ENCODE assay signal across 1 cellular context in genomic region chr17:76370261-76370993, GRCh38.
TF ChIP-seq lines count a peak whose summit lies in the region.

No MANE protein-coding gene starts in this region.

TF ChIP-seq in HepG2, 621 proteins besides CTCF, POLR2A, EP300 and RAD21 (continued from another document):
- no peak for TF ChIP-seq KMT2A (CRISPR knock-in tag; IDR thresholded peaks at IDR 0.05)
- no peak for TF ChIP-seq GFI1 (CRISPR knock-in tag; IDR thresholded peaks at IDR 0.05; ENCODE audit: borderline replicate concordance)
- TF ChIP-seq TRIM24 (CRISPR knock-in tag; IDR thresholded peaks at IDR 0.05): no peak
- TF ChIP-seq SOX5 (CRISPR knock-in tag; IDR thresholded peaks at IDR 0.05; ENCODE audit: borderline replicate concordance): no peak
- TF ChIP-seq YEATS2 (CRISPR knock-in tag; IDR thresholded peaks at IDR 0.05; ENCODE audit: borderline replicate concordance): no peak
- no peak for TF ChIP-seq SRSF9 (IDR thresholded peaks at IDR 0.05; ENCODE audit: borderline replicate concordance, insufficient read depth, low read depth, low read length, poor library complexity, severe bottlenecking)
- peak; percentile 37 for TF ChIP-seq STAG1 (CRISPR knock-in tag; IDR thresholded peaks at IDR 0.05)
- TF ChIP-seq ZNF232 (CRISPR knock-in tag; IDR thresholded peaks at IDR 0.05; ENCODE audit: borderline replicate concordance): peak; percentile 88; the same call in 1 of the 2 replicates
- no peak for TF ChIP-seq ZNF343 (CRISPR knock-in tag; IDR thresholded peaks at IDR 0.05)
- no peak for TF ChIP-seq CSRNP2 (CRISPR knock-in tag; conservative IDR thresholded peaks at IDR 0.05; ENCODE audit: low read depth)
- TF ChIP-seq ZNF678 (CRISPR knock-in tag; IDR thresholded peaks at IDR 0.05): no peak
- TF ChIP-seq ZNF124 (CRISPR knock-in tag; IDR thresholded peaks at IDR 0.05): no peak
- TF ChIP-seq GATAD2A (CRISPR knock-in tag; IDR thresholded peaks at IDR 0.05): peak; percentile 46; the same call in 1 of the 2 replicates
- TF ChIP-seq HOXA3 (CRISPR knock-in tag; IDR thresholded peaks at IDR 0.05): 0 out of 2 replicates have a peak, but pooled peaks have one; percentile 20
- no peak for TF ChIP-seq ZBTB40 (IDR thresholded peaks at IDR 0.05)
- TF ChIP-seq ZBTB40 (CRISPR knock-in tag; IDR thresholded peaks at IDR 0.05): no peak
- TF ChIP-seq RBAK (CRISPR knock-in tag; IDR thresholded peaks at IDR 0.05): no peak
- no peak for TF ChIP-seq ARNT (IDR thresholded peaks at IDR 0.05)
- 0 out of 2 replicates have a peak, but pooled peaks have one; percentile 35 for TF ChIP-seq CEBPG (CRISPR knock-in tag; IDR thresholded peaks at IDR 0.05)
- no peak for TF ChIP-seq KAT2B (IDR thresholded peaks at IDR 0.05; ENCODE audit: borderline replicate concordance, low read depth, low read length)
- TF ChIP-seq, protein P1, sequence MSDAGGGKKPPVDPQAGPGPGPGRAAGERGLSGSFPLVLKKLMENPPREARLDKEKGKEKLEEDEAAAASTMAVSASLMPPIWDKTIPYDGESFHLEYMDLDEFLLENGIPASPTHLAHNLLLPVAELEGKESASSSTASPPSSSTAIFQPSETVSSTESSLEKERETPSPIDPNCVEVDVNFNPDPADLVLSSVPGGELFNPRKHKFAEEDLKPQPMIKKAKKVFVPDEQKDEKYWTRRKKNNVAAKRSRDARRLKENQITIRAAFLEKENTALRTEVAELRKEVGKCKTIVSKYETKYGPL (CRISPR knock-in tag; IDR thresholded peaks at IDR 0.05): no peak
- TF ChIP-seq ZNF740 (CRISPR knock-in tag; IDR thresholded peaks at IDR 0.05): no peak
- peak; percentile 25; the same call in 1 of the 2 replicates for TF ChIP-seq ZBTB38 (CRISPR knock-in tag; IDR thresholded peaks at IDR 0.05)
- TF ChIP-seq MLX (CRISPR knock-in tag; IDR thresholded peaks at IDR 0.05): no peak
- no peak for TF ChIP-seq ARHGAP35 (CRISPR knock-in tag; IDR thresholded peaks at IDR 0.05; ENCODE audit: borderline replicate concordance)
- no peak for TF ChIP-seq ATF5 (CRISPR knock-in tag; IDR thresholded peaks at IDR 0.05; ENCODE audit: low read depth)
- TF ChIP-seq, protein P2, sequence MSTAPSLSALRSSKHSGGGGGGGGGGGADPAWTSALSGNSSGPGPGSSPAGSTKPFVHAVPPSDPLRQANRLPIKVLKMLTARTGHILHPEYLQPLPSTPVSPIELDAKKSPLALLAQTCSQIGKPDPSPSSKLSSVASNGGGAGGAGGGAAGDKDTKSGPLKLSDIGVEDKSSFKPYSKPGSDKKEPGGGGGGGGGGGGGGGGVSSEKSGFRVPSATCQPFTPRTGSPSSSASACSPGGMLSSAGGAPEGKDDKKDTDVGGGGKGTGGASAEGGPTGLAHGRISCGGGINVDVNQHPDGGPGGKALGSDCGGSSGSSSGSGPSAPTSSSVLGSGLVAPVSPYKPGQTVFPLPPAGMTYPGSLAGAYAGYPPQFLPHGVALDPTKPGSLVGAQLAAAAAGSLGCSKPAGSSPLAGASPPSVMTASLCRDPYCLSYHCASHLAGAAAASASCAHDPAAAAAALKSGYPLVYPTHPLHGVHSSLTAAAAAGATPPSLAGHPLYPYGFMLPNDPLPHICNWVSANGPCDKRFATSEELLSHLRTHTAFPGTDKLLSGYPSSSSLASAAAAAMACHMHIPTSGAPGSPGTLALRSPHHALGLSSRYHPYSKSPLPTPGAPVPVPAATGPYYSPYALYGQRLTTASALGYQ (CRISPR knock-in tag; IDR thresholded peaks at IDR 0.05): no peak
- TF ChIP-seq MEIS1 (CRISPR knock-in tag; IDR thresholded peaks at IDR 0.05; ENCODE audit: borderline replicate concordance): no peak
- no peak for TF ChIP-seq ZNF24 (IDR thresholded peaks at IDR 0.05)
- no peak for TF ChIP-seq PHB2 (IDR thresholded peaks at IDR 0.05; ENCODE audit: partially characterized antibody)
- TF ChIP-seq HHEX (CRISPR knock-in tag; IDR thresholded peaks at IDR 0.05): no peak
- TF ChIP-seq PHF5A (CRISPR knock-in tag; IDR thresholded peaks at IDR 0.05; ENCODE audit: low read depth, unreplicated experiment): no peak
- no peak for TF ChIP-seq MTF2 (CRISPR knock-in tag; IDR thresholded peaks at IDR 0.05; ENCODE audit: borderline replicate concordance)
- TF ChIP-seq SMC3 (IDR thresholded peaks at IDR 0.05; ENCODE audit: low read length): 0 out of 2 replicates have a peak, but pooled peaks have one; percentile 28
- no peak for TF ChIP-seq BCL6 (CRISPR knock-in tag; IDR thresholded peaks at IDR 0.05)
- no peak for TF ChIP-seq ZNF720 (CRISPR knock-in tag; IDR thresholded peaks at IDR 0.05)
- TF ChIP-seq NR1H2 (CRISPR knock-in tag; IDR thresholded peaks at IDR 0.05; ENCODE audit: borderline replicate concordance, low read depth): no peak
- TF ChIP-seq ZFP62 (CRISPR knock-in tag; IDR thresholded peaks at IDR 0.05): no peak
